In genomic region chr15:58374147-58374546, GRCh38 we compare ENCODE assay signal across 15 cellular contexts. TPM values are rescaled to one million over a fixed set of nuclear protein-coding genes. Genes with fewer than 3 reads are reported as not detected.
A peak's percentile ranks its signal among the peaks of the same experiment; 100 is the strongest.
DNase-seq lines count a peak whose midpoint lies in the region; ATAC-seq and TF ChIP-seq lines count a peak whose summit lies in the region.
"Had no signal": no experiment of that assay in that cellular context is flagged by ENCODE, and none has a peak within 500 bp of the region (broad histone marks: within the 10 kb centered on the region; RNA-seq: fewer than 3 reads in every experiment).

No MANE protein-coding gene starts in this region.

- H2BK20ac ChIP-seq in IMR-90 (ENCODE audit: low read depth, low read length) = no peak overlapping the region

- H3K9me1 ChIP-seq in IMR-90 (ENCODE audit: insufficient read depth, low read length) = peaks cover 3% of the 10 kb centered on the region

- H3K9me3 Mint-ChIP-seq in osteocyte (ENCODE audit: unreplicated experiment) = peaks cover 5% of the 10 kb centered on the region
- H3K9me3 Mint-ChIP-seq: HFFc6 had no signal

- in situ Hi-C loops in IMR-90 (cut with MboI; ENCODE audit: low sequenced_read_pairs) = no loop called here

- POLR2A ChIA-PET in IMR-90 (lab: Charles Lee; ENCODE audit: unreplicated experiment) = no interaction called here

- peaks cover 14% of the 10 kb centered on the region for H3K4me1 Mint-ChIP-seq in osteocyte (ENCODE audit: unreplicated experiment)

- TF ChIP-seq RAD21 in IMR-90 (IDR thresholded peaks at IDR 0.05; ENCODE audit: low read length) = no peak

- H2BK12ac ChIP-seq in mesenchymal stem cell (ENCODE audit: low read length in 2 of 2) = no peak overlapping the region

- H3K4ac ChIP-seq in IMR-90 (ENCODE audit: low read depth, low read length) (no peak overlapping the region), mesenchymal stem cell (ENCODE audit: low read depth in 1 of 2, low read length in 2 of 2) (no peak overlapping the region)

- no peak overlapping the region for H3K27ac ChIP-seq in IMR-90 (ENCODE audit: insufficient read depth, low read length)
- no peak overlapping the region for H3K27ac ChIP-seq in mesenchymal stem cell (ENCODE audit: low read length, poor library complexity, severe bottlenecking)
- H3K27ac ChIP-seq: BLaER1 treated with 17β-estradiol and CSF1 and Interleukin-3, amounts not matched to agents 10 nM and 100 nM; HL-60 had no signal

- peak overlapping the region; percentile 29; the same call in 1 of the 2 replicates for H2BK120ac ChIP-seq in IMR-90 (ENCODE audit: low read depth, low read length)
- peak overlapping the region; percentile 68 for H2BK120ac ChIP-seq in mesenchymal stem cell (ENCODE audit: low read depth, low read length)

- no TSS peak for BruUV-seq in IMR-90 (replicated peaks; lab: Mats Ljungman, UMichigan)

- no peaks in the 10 kb centered on the region for H3K27me3 ChIP-seq in IMR-90 (ENCODE audit: control insufficient read depth, insufficient read depth, low read length)
- no peaks in the 10 kb centered on the region for H3K27me3 ChIP-seq in mesenchymal stem cell (ENCODE audit: control insufficient read depth in 1 of 2, insufficient read depth in 1 of 2, low read length in 2 of 2)
- H3K27me3 ChIP-seq: BLaER1 treated with 17β-estradiol and CSF1 and Interleukin-3, amounts not matched to agents 10 nM and 100 nM had no signal

- dilution Hi-C loops in IMR-90 (cut with HindIII; ENCODE audit: low sequenced_read_pairs, unreplicated experiment) = no loop called here

- H2AFZ ChIP-seq in IMR-90 (replicated peaks; ENCODE audit: low read length, poor library complexity) (peak overlapping the region; percentile 25), mesenchymal stem cell (ENCODE audit: low read depth, low read length) (no peak overlapping the region)

- H3K4me3 ChIP-seq in IMR-90 (ENCODE audit: insufficient read depth, low read depth, low read length) (no peak overlapping the region), fibroblast of mammary gland (ENCODE audit: control insufficient read depth, low read depth, low read length) (no peak overlapping the region), mesenchymal stem cell (ENCODE audit: insufficient read depth in 1 of 2, low read depth in 1 of 2, low read length in 2 of 2) (no peak overlapping the region)
- H3K4me3 ChIP-seq: BLaER1 treated with 17β-estradiol and CSF1 and Interleukin-3, amounts not matched to agents 10 nM and 100 nM had no signal

- no peak overlapping the region for H3K4me3 Mint-ChIP-seq in osteocyte (ENCODE audit: unreplicated experiment)
- H3K4me3 Mint-ChIP-seq: CD4-positive, CD25-positive, alpha-beta regulatory T cell; HFFc6 had no signal

- no peak for TF ChIP-seq CTCF in IMR-90 (conservative IDR thresholded peaks at IDR 0.05; ENCODE audit: low read depth, low read length)
- TF ChIP-seq CTCF in fibroblast of mammary gland (conservative IDR thresholded peaks at IDR 0.05; ENCODE audit: control insufficient read depth, insufficient read depth, low read depth, low read length) = no peak
- TF ChIP-seq CTCF in osteocyte (IDR thresholded peaks at IDR 0.05) = no peak

- no peak overlapping the region for H3K27ac Mint-ChIP-seq in osteocyte (ENCODE audit: unreplicated experiment)
- H3K27ac Mint-ChIP-seq: CD4-positive, CD25-positive, alpha-beta regulatory T cell; HFFc6 had no signal

- H3K23ac ChIP-seq in IMR-90 (ENCODE audit: low read depth, low read length) (no peak overlapping the region), mesenchymal stem cell (ENCODE audit: low read length in 2 of 2) (no peak overlapping the region)

- H2AK5ac ChIP-seq in IMR-90 (ENCODE audit: low read depth, low read length) (no peak overlapping the region), mesenchymal stem cell (ENCODE audit: low read length, severe bottlenecking) (no peak overlapping the region)

- H3K79me1 ChIP-seq in IMR-90 (ENCODE audit: low read depth in 1 of 2, low read length in 2 of 2) (no peaks in the 10 kb centered on the region), mesenchymal stem cell (replicated peaks; ENCODE audit: low read length, poor library complexity, severe bottlenecking) (no peaks in the 10 kb centered on the region)

- ATAC-seq in IMR-90 (ENCODE audit: low read depth) = no peak
- no peak for ATAC-seq in GM18858 (IDR thresholded peaks at IDR 0.05; ENCODE audit: unreplicated experiment)

- TF ChIP-seq POLR2A in IMR-90 (IDR thresholded peaks at IDR 0.05; ENCODE audit: low read depth, low read length) = no peak

- CTCF ChIA-PET in IMR-90 (lab: Yijun Ruan, JAX) = no interaction called here

- H3K36me3 ChIP-seq in IMR-90 (ENCODE audit: control insufficient read depth, insufficient read depth, low read length) (no peaks in the 10 kb centered on the region), mesenchymal stem cell (ENCODE audit: control insufficient read depth in 1 of 2, insufficient read depth in 2 of 2, low read depth in 1 of 2, low read length in 2 of 2) (no peaks in the 10 kb centered on the region)

- H3K18ac ChIP-seq in IMR-90 (ENCODE audit: low read depth, low read length) (no peak overlapping the region), mesenchymal stem cell (ENCODE audit: low read depth in 1 of 2, low read length in 2 of 2) (no peak overlapping the region)

- no CpG with 5 or more reads among the region's 3 CpGs for WGBS in IMR-90 (ENCODE audit: extremely low coverage in 2 of 2, insufficient read length in 1 of 2), 2 experiments
- 83% methylated on average over 3 of the region's 3 CpGs for WGBS in mesenchymal stem cell

- peak overlapping the region; percentile 56 for H4K91ac ChIP-seq in IMR-90 (ENCODE audit: insufficient read depth, low read depth, low read length)
- H4K91ac ChIP-seq in mesenchymal stem cell (ENCODE audit: low read length) = no peak overlapping the region

- peaks cover 3% of the 10 kb centered on the region; the same call in 1 of the 2 replicates for H3K9me3 ChIP-seq in IMR-90 (ENCODE audit: control insufficient read depth, insufficient read depth, low read length)
- H3K9me3 ChIP-seq in mesenchymal stem cell (ENCODE audit: control insufficient read depth, low read length) = peaks cover 17% of the 10 kb centered on the region

- no peaks in the 10 kb centered on the region for H4K20me1 ChIP-seq in IMR-90 (ENCODE audit: insufficient read depth, low read length)
- H4K20me1 ChIP-seq: BLaER1 treated with 17β-estradiol and CSF1 and Interleukin-3, amounts not matched to agents 10 nM and 100 nM had no signal

- no peak overlapping the region for H2AK9ac ChIP-seq in IMR-90 (replicated peaks; ENCODE audit: low read depth, low read length, poor library complexity)

- DNase-seq in IMR-90 = no peak
- peak; percentile 72 for DNase-seq in fibroblast of mammary gland (ENCODE audit: low read depth)
- no peak for DNase-seq in mesenchymal stem cell
- DNase-seq in renal cortical epithelial cell (ENCODE audit: low read depth) = peak; percentile 33
- no peak for DNase-seq in DMS153 (lab: John Stamatoyannopoulos, UW)
- no peak for DNase-seq in EL
- no peak for DNase-seq in osteocyte (ENCODE audit: extremely low spot score, unreplicated experiment)
- DNase-seq: 8988T; CD4-positive, CD25-positive, alpha-beta regulatory T cell; DMS79; HCEC 1CT; HFFc6 had no signal

- H3K14ac ChIP-seq in IMR-90 (replicated peaks; ENCODE audit: low read depth, low read length) (no peak overlapping the region; the same call in 1 of the 2 replicates), mesenchymal stem cell (ENCODE audit: low read length in 2 of 2) (no peak overlapping the region)

- H3K4me2 ChIP-seq in IMR-90 (ENCODE audit: low read depth, low read length) (no peak overlapping the region), mesenchymal stem cell (ENCODE audit: low read length, poor library complexity, severe bottlenecking) (no peak overlapping the region)
- H3K4me2 ChIP-seq: BLaER1 treated with 17β-estradiol and CSF1 and Interleukin-3, amounts not matched to agents 10 nM and 100 nM had no signal

- H3K9ac ChIP-seq in IMR-90 (ENCODE audit: low read depth, low read length) (no peak overlapping the region), mesenchymal stem cell (ENCODE audit: low read length) (no peak overlapping the region)
- H3K9ac ChIP-seq: BLaER1 treated with 17β-estradiol and CSF1 and Interleukin-3, amounts not matched to agents 10 nM and 100 nM had no signal

- H3K36me3 Mint-ChIP-seq in osteocyte (ENCODE audit: unreplicated experiment) = peaks cover 2% of the 10 kb centered on the region

- H2BK15ac ChIP-seq in IMR-90 (ENCODE audit: low read depth, low read length) (no peak overlapping the region), mesenchymal stem cell (ENCODE audit: low read depth, poor library complexity, severe bottlenecking) (no peak overlapping the region)

- no peak overlapping the region for H4K5ac ChIP-seq in IMR-90 (ENCODE audit: low read depth, low read length)

- H4K8ac ChIP-seq in IMR-90 (ENCODE audit: low read depth in 2 of 2, low read length in 2 of 2) = no peak overlapping the region
- no peak overlapping the region for H4K8ac ChIP-seq in mesenchymal stem cell (ENCODE audit: low read length)

- H3K27me3 Mint-ChIP-seq in osteocyte (ENCODE audit: unreplicated experiment) = peaks cover 6% of the 10 kb centered on the region

- H3K56ac ChIP-seq in IMR-90 (ENCODE audit: extremely low read depth, insufficient read depth, low read length) = no peak overlapping the region

- H2BK5ac ChIP-seq in IMR-90 (ENCODE audit: low read depth, low read length, poor library complexity, severe bottlenecking) (no peak overlapping the region), mesenchymal stem cell (ENCODE audit: low read depth, low read length, poor library complexity, severe bottlenecking) (no peak overlapping the region)

- H3K4me1 ChIP-seq in IMR-90 (ENCODE audit: control insufficient read depth, insufficient read depth, low read length) (peaks cover 7% of the 10 kb centered on the region), mesenchymal stem cell (ENCODE audit: control insufficient read depth, insufficient read depth, low read depth, low read length) (peaks cover 6% of the 10 kb centered on the region)
- H3K4me1 ChIP-seq: BLaER1 treated with 17β-estradiol and CSF1 and Interleukin-3, amounts not matched to agents 10 nM and 100 nM had no signal

- intact Hi-C loops in IMR-90 (cut with micrococcal nuclease) = no loop called here

TF ChIP-seq in IMR-90, 13 proteins besides CTCF, POLR2A, EP300 and RAD21 (continues in another document):
- TF ChIP-seq MAFK (IDR thresholded peaks at IDR 0.05; ENCODE audit: low read depth, low read length) = no peak
- TF ChIP-seq CEBPB (IDR thresholded peaks at IDR 0.05; ENCODE audit: low read depth, low read length) = no peak
- no peak for TF ChIP-seq MXI1 (IDR thresholded peaks at IDR 0.05; ENCODE audit: borderline replicate concordance, low read depth, low read length)
- no peak for TF ChIP-seq BHLHE40 (IDR thresholded peaks at IDR 0.05; ENCODE audit: low read depth, low read length)
- TF ChIP-seq RCOR1 (IDR thresholded peaks at IDR 0.05; ENCODE audit: insufficient replicate concordance, low read length) = no peak

RNA-seq across cellular contexts. Expression of gene LIPC, which starts 57.6 kb away (rescaled TPM):
- total RNA-seq in IMR-90 (2012; rRNA removed) (under 0.01 TPM in 1 of 2 replicates, not detected in the other), renal cortical epithelial cell (1.6 and 9.2 TPM in 2 replicates), osteocyte (not detected in 2 replicates)
- polyA plus RNA-seq in IMR-90 (2012; rRNA removed) = 0.07 and 0.14 TPM in 2 replicates
- 0.05 and 0.19 TPM in 2 replicates for polyA plus RNA-seq in IMR-90 (2012; cell fraction: cytosol; rRNA removed)
- polyA plus RNA-seq in IMR-90 (2012; cell fraction: nucleus; rRNA removed; ENCODE audit: low replicate concordance) = 0.12 TPM in 1 of 2 replicates, not detected in the other
- polyA plus RNA-seq in mesenchymal stem cell (2013, experiment 1 of 2) = not detected
- polyA plus RNA-seq in mesenchymal stem cell (2013, experiment 2 of 2) = not detected
- total RNA-seq: HFFc6 had no signal

Comparison
In these comparisons a context has a peak if more than half of its experiments do, and no peak if none do; other contexts are left out.
1. DNase-seq: peak in fibroblast of mammary gland (single experiment) and renal cortical epithelial cell (single experiment); none in IMR-90 (single experiment), mesenchymal stem cell (single experiment), DMS153 (single experiment), EL (single experiment) and osteocyte (single experiment).